In the genomic region with DNA sequence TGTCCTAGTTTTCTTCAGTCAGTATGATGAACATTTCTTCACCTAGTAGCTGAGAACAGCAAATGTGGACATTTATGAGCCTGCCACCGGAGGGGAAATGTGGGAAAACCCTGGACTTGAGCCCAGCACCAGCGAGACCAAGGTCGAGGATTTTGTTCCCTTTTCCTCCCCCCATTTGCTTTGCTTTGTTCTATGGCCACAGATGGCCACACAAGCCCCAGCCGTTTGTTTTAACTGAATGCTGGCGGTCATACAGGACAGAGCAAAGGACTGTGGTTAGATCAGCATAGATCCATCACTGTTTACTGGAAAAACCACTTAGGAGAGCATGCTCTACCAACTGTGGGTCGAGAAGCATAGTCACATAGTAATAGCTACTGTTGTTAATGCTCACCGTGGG, we compare ENCODE assay signal across 1 cellular context.
TF ChIP-seq lines count a peak whose summit lies in the region.

No MANE protein-coding gene starts in this region.

TF ChIP-seq in GM12878, 131 proteins besides CTCF, POLR2A, EP300 and RAD21:
- TF ChIP-seq, protein P1, sequence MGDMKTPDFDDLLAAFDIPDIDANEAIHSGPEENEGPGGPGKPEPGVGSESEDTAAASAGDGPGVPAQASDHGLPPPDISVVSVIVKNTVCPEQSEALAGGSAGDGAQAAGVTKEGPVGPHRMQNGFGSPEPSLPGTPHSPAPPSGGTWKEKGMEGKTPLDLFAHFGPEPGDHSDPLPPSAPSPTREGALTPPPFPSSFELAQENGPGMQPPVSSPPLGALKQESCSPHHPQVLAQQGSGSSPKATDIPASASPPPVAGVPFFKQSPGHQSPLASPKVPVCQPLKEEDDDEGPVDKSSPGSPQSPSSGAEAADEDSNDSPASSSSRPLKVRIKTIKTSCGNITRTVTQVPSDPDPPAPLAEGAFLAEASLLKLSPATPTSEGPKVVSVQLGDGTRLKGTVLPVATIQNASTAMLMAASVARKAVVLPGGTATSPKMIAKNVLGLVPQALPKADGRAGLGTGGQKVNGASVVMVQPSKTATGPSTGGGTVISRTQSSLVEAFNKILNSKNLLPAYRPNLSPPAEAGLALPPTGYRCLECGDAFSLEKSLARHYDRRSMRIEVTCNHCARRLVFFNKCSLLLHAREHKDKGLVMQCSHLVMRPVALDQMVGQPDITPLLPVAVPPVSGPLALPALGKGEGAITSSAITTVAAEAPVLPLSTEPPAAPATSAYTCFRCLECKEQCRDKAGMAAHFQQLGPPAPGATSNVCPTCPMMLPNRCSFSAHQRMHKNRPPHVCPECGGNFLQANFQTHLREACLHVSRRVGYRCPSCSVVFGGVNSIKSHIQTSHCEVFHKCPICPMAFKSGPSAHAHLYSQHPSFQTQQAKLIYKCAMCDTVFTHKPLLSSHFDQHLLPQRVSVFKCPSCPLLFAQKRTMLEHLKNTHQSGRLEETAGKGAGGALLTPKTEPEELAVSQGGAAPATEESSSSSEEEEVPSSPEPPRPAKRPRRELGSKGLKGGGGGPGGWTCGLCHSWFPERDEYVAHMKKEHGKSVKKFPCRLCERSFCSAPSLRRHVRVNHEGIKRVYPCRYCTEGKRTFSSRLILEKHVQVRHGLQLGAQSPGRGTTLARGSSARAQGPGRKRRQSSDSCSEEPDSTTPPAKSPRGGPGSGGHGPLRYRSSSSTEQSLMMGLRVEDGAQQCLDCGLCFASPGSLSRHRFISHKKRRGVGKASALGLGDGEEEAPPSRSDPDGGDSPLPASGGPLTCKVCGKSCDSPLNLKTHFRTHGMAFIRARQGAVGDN (IDR thresholded peaks at IDR 0.05): no peak
- no peak for TF ChIP-seq ZZZ3 (IDR thresholded peaks at IDR 0.05; ENCODE audit: control insufficient read depth, insufficient read length, low read depth)
TF ChIP-seq in GM12878: peak in this region for 0.
